9 cellular contexts compared by ENCODE assay signal in genomic region chr19:3135961-3136683, GRCh38. TPM values are rescaled to one million over a fixed set of nuclear protein-coding genes. Genes with fewer than 3 reads are reported as not detected.
A peak's percentile ranks its signal among the peaks of the same experiment; 100 is the strongest.
DNase-seq lines count a peak whose midpoint lies in the region; ATAC-seq and TF ChIP-seq lines count a peak whose summit lies in the region.
"Had no signal": no experiment of that assay in that cellular context is flagged by ENCODE, and none has a peak within 500 bp of the region (broad histone marks: within the 10 kb centered on the region; RNA-seq: fewer than 3 reads in every experiment).

A gene with protein sequence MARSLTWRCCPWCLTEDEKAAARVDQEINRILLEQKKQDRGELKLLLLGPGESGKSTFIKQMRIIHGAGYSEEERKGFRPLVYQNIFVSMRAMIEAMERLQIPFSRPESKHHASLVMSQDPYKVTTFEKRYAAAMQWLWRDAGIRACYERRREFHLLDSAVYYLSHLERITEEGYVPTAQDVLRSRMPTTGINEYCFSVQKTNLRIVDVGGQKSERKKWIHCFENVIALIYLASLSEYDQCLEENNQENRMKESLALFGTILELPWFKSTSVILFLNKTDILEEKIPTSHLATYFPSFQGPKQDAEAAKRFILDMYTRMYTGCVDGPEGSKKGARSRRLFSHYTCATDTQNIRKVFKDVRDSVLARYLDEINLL (plus strand): TSS chr19:3136033. CDS start chr19:3136451, 418 bp downstream.

- peaks cover 13% of the 10 kb centered on the region for H3K9me3 ChIP-seq in left ventricle myocardium inferior (replicated peaks)
- H3K9me3 ChIP-seq in subcutaneous abdominal adipose tissue (ENCODE audit: control insufficient read depth in 5 of 5, low read length in 5 of 5), result no peaks in the 10 kb centered on the region

- H3K36me3 Mint-ChIP-seq in activated CD4-positive, alpha-beta T cell treated with anti-CD3 and anti-CD28 coated beads, Interleukin-2, amount 10 ng/mL, durations not matched to agents 24 days and 14 days (ENCODE audit: low read depth), result peaks cover 28% of the 10 kb centered on the region

- H3K27ac ChIP-seq in left ventricle myocardium inferior (replicated peaks) (peak within 1 kb of the TSS; percentile 38), subcutaneous abdominal adipose tissue (ENCODE audit: low read depth, low read length) (peak within 1 kb of the TSS; percentile 54)

- peak within 1 kb of the TSS in 3 of 5 donors; percentile 60 to 76 (median 68) for H3K9ac ChIP-seq in subcutaneous abdominal adipose tissue (ENCODE audit: low read length in 5 of 5)

- peak within 1 kb of the TSS; percentile 85 for H3K27ac Mint-ChIP-seq in activated CD4-positive, alpha-beta T cell treated with anti-CD3 and anti-CD28 coated beads, Interleukin-2, amount 10 ng/mL, durations not matched to agents 24 days and 14 days

- peaks cover 5% of the 10 kb centered on the region for H3K9me3 Mint-ChIP-seq in activated CD4-positive, alpha-beta T cell treated with anti-CD3 and anti-CD28 coated beads, Interleukin-2, amount 10 ng/mL, durations not matched to agents 24 days and 14 days

- H3K36me3 ChIP-seq in left ventricle myocardium inferior, result no peaks in the 10 kb centered on the region
- H3K36me3 ChIP-seq in subcutaneous abdominal adipose tissue (ENCODE audit: control insufficient read depth in 5 of 5, insufficient read depth in 5 of 5, low read length in 5 of 5), result no peaks in the 10 kb centered on the region

- H3K4me3 ChIP-seq in left ventricle myocardium inferior, result peak within 1 kb of the TSS; percentile 47
- H3K4me3 ChIP-seq in subcutaneous abdominal adipose tissue (ENCODE audit: low read depth in 1 of 5, low read length in 5 of 5), result peak within 1 kb of the TSS in 4 of 5 donors; percentile 47 to 70 (median 51)
- H3K4me3 ChIP-seq: K562 had no signal

- H3K4me3 Mint-ChIP-seq in activated CD4-positive, alpha-beta T cell treated with anti-CD3 and anti-CD28 coated beads, Interleukin-2, amount 10 ng/mL, durations not matched to agents 24 days and 14 days, result peak within 1 kb of the TSS; percentile 87

- peaks cover 18% of the 10 kb centered on the region for H3K4me1 ChIP-seq in left ventricle myocardium inferior
- peaks cover 0 to 27% (median 10%) of the 10 kb centered on the region in 5 donors for H3K4me1 ChIP-seq in subcutaneous abdominal adipose tissue (ENCODE audit: control insufficient read depth in 5 of 5, insufficient read depth in 5 of 5, low read length in 5 of 5)

- TF ChIP-seq CTCF in left ventricle myocardium inferior (IDR thresholded peaks at IDR 0.05; ENCODE audit: borderline replicate concordance), result no peak

- H3K27me3 ChIP-seq in left ventricle myocardium inferior (ENCODE audit: low read depth) (no peaks in the 10 kb centered on the region), subcutaneous abdominal adipose tissue (ENCODE audit: control insufficient read depth in 5 of 5, insufficient read depth in 4 of 5, low read length in 5 of 5) (peaks cover 0 to 7% (median 0%) of the 10 kb centered on the region in 5 donors)

- peak; percentile 52 for DNase-seq in HPDE6-E6E7 (ENCODE audit: extremely low spot score)
- peak; percentile 88 for DNase-seq in activated CD4-positive, alpha-beta T cell treated with anti-CD3 and anti-CD28 coated beads, Interleukin-2, amount 10 ng/mL, durations not matched to agents 24 days and 14 days
- DNase-seq in left ventricle myocardium inferior, result no peak
- DNase-seq in 8988T, result no peak
- no peak for DNase-seq in NK-92 treated with Interleukin-12 subunit alpha and Interleukin-12 subunit beta, amount 100 ng/mL, for 24 hours (lab: John Stamatoyannopoulos, UW)

- H3K4me1 Mint-ChIP-seq in activated CD4-positive, alpha-beta T cell treated with anti-CD3 and anti-CD28 coated beads, Interleukin-2, amount 10 ng/mL, durations not matched to agents 24 days and 14 days, result peaks cover 42% of the 10 kb centered on the region

- intact Hi-C loops in activated CD4-positive, alpha-beta T cell treated with anti-CD3 and anti-CD28 coated beads, Interleukin-2, amount 10 ng/mL, durations not matched to agents 24 days and 14 days (cut with micrococcal nuclease), result no loop called here
- intact Hi-C loops in left ventricle myocardium inferior (cut with micrococcal nuclease), result no loop called here

- H3K27me3 Mint-ChIP-seq in activated CD4-positive, alpha-beta T cell treated with anti-CD3 and anti-CD28 coated beads, Interleukin-2, amount 10 ng/mL, durations not matched to agents 24 days and 14 days, result peaks cover 2% of the 10 kb centered on the region

- ATAC-seq in HG02885 (IDR thresholded peaks at IDR 0.05; ENCODE audit: poor library complexity, unreplicated experiment), result no peak
- ATAC-seq in HG03565 (IDR thresholded peaks at IDR 0.05; ENCODE audit: unreplicated experiment), result no peak
- ATAC-seq: K562 had no signal

RNA-seq across cellular contexts. Expression of the gene that starts here (rescaled TPM):
- 134 and 135 TPM in 2 replicates for total RNA-seq in activated CD4-positive, alpha-beta T cell treated with anti-CD3 and anti-CD28 coated beads, Interleukin-2, amount 10 ng/mL, durations not matched to agents 24 days and 14 days
- 1.2 TPM for total RNA-seq in left ventricle myocardium inferior

Comparison
In these comparisons a context has a peak if more than half of its experiments do, and no peak if none do; other contexts are left out.
1. RNA of the gene that starts here (total RNA-seq): 134 to 135 TPM in activated CD4-positive, alpha-beta T cell treated with anti-CD3 and anti-CD28 coated beads, Interleukin-2, amount 10 ng/mL, durations not matched to agents 24 days and 14 days; 1.2 TPM in left ventricle myocardium inferior (single experiment); every median in the first group is over 10 times any median in the second.
2. DNase-seq: peak in HPDE6-E6E7 (single experiment) and activated CD4-positive, alpha-beta T cell treated with anti-CD3 and anti-CD28 coated beads, Interleukin-2, amount 10 ng/mL, durations not matched to agents 24 days and 14 days (single experiment); none in left ventricle myocardium inferior (single experiment), 8988T (single experiment) and NK-92 treated with Interleukin-12 subunit alpha and Interleukin-12 subunit beta, amount 100 ng/mL, for 24 hours (single experiment).